7 cellular contexts compared by ENCODE assay signal in genomic region chrX:41010188-41010846, GRCh38.
DNase-seq lines count a peak whose midpoint lies in the region; ATAC-seq and TF ChIP-seq lines count a peak whose summit lies in the region.

No MANE protein-coding gene starts in this region.

- no peaks in the 10 kb centered on the region for H3K9me3 ChIP-seq in PC-3 (ENCODE audit: low read length)

- H3K27me3 ChIP-seq in PC-3 (ENCODE audit: low read length), result no peaks in the 10 kb centered on the region

- peaks cover 21% of the 10 kb centered on the region for H3K4me1 ChIP-seq in PC-3 (ENCODE audit: insufficient read depth, low read length)

- ATAC-seq in GM19452 (IDR thresholded peaks at IDR 0.05; ENCODE audit: unreplicated experiment) (peak; percentile 55), PC-3 (peak; percentile 80), naive B cell (ENCODE audit: low read depth in 2 of 2) (peak; percentile 81)
- ATAC-seq in stimulated activated naive CD8-positive, alpha-beta T cell treated with anti-CD3 and anti-CD28 coated beads, Interleukin-15, Interleukin-2, amounts not matched to agents 100 U/mL and 50 U/mL, for 24 hours, result peak; percentile 69

- peak overlapping the region; percentile 55 to 88 (median 80) for H3K4me3 Mint-ChIP-seq in naive B cell

- CTCF ChIA-PET in PC-3 (lab: Charles Lee), result interaction anchor here (1.2 kb wide), 1 partner anchor 216 kb away, joined by 6 read pairs; no protein-coding TSS in a partner anchor

- peaks cover 12 to 15% (median 14%) of the 10 kb centered on the region in 3 donors for H3K4me1 Mint-ChIP-seq in naive B cell

- H3K9me3 Mint-ChIP-seq in naive B cell, result no peaks in the 10 kb centered on the region

- H3K36me3 ChIP-seq in PC-3 (ENCODE audit: low read depth, low read length), result no peaks in the 10 kb centered on the region

- no peak for TF ChIP-seq CTCF in PC-3 (conservative IDR thresholded peaks at IDR 0.05; ENCODE audit: low read depth, low read length)

- H3F3A ChIP-seq in PC-3 (ENCODE audit: low read length, unreplicated experiment), result no peaks in the 10 kb centered on the region

- peak overlapping the region; percentile 52 for H3K4me3 ChIP-seq in PC-3 (ENCODE audit: low read length)

- no peaks in the 10 kb centered on the region for H3K9me2 ChIP-seq in PC-3 (replicated peaks; ENCODE audit: low read length)

- intact Hi-C loops in PC-3 (cut with micrococcal nuclease), result loop anchor here (1.0 to 10.0 kb wide), 2 partner anchors 74 to 116 kb away; no protein-coding TSS in a partner anchor

- H4K20me1 ChIP-seq in PC-3 (ENCODE audit: low read length), result no peaks in the 10 kb centered on the region

- peak overlapping the region; percentile 78 for H2AFZ ChIP-seq in PC-3 (ENCODE audit: low read length)

- H3K27ac Mint-ChIP-seq in naive B cell, result peak overlapping the region in 4 of 6 donors; percentile 27 to 83 (median 40)

- POLR2A ChIA-PET in PC-3 (lab: Charles Lee; ENCODE audit: unreplicated experiment), result interaction anchor here (0.6 kb wide), 1 partner anchor 106 kb away, joined by 5 read pairs; no protein-coding TSS in a partner anchor

- peak overlapping the region; percentile 85 for H3K4me2 ChIP-seq in PC-3 (ENCODE audit: low read length)

- peak overlapping the region; percentile 72 for H3K9ac ChIP-seq in PC-3 (ENCODE audit: low read length)

- H3K79me2 ChIP-seq in PC-3 (ENCODE audit: low read length), result no peaks in the 10 kb centered on the region

- peak overlapping the region; percentile 94 for H3K27ac ChIP-seq in PC-3 (ENCODE audit: low read length)

- H3K36me3 Mint-ChIP-seq in naive B cell, result no peaks in the 10 kb centered on the region

- peaks cover 18 to 45% (median 27%) of the 10 kb centered on the region in 3 donors for H3K27me3 Mint-ChIP-seq in naive B cell

- TSS peak; percentile 90 for BruUV-seq in PC-3 (replicated peaks; lab: Mats Ljungman, UMichigan)

- DNase-seq in PC-3, result peak; percentile 91
- peak; percentile 14 for DNase-seq in activated T-helper 1 cell treated with Interleukin-2 at 50 U/mL for 16 hours (ENCODE audit: low read depth)
- peak; percentile 86 for DNase-seq in fibroblast of gingiva (ENCODE audit: low read depth)
- peak; percentile 39 for DNase-seq in naive B cell
- DNase-seq in stimulated activated naive CD8-positive, alpha-beta T cell treated with anti-CD3 and anti-CD28 coated beads, Interleukin-15, Interleukin-2, amounts not matched to agents 100 U/mL and 50 U/mL, for 24 hours, result peak; percentile 32
- no peak for DNase-seq in NCI-H2107 treated with DMSO at 0.1 percent for 48 hours (lab: John Stamatoyannopoulos, UW; ENCODE audit: unreplicated experiment)
